ENCODE assay signal across 8 cellular contexts in genomic region chr9:88173378-88173999, GRCh38. TPM values are rescaled to one million over a fixed set of nuclear protein-coding genes. Genes with fewer than 3 reads are reported as not detected.
A peak's percentile ranks its signal among the peaks of the same experiment; 100 is the strongest.
DNase-seq lines count a peak whose midpoint lies in the region; ATAC-seq lines count a peak whose summit lies in the region.

No MANE protein-coding gene starts in this region.

- no peaks in the 10 kb centered on the region for H3K27me3 ChIP-seq in naive thymus-derived CD4-positive, alpha-beta T cell (ENCODE audit: control insufficient read depth in 2 of 2, insufficient read depth in 2 of 2, low read length in 2 of 2)

- CTCF ChIA-PET in naive thymus-derived CD4-positive, alpha-beta T cell (lab: Charles Lee): no interaction called here

- H3K4me1 ChIP-seq in naive thymus-derived CD4-positive, alpha-beta T cell (ENCODE audit: control insufficient read depth in 2 of 2, insufficient read depth in 2 of 2, low read length in 2 of 2): no peaks in the 10 kb centered on the region

- H3K27ac Mint-ChIP-seq in naive thymus-derived CD4-positive, alpha-beta T cell: no peak overlapping the region

- H3K9me3 Mint-ChIP-seq in naive thymus-derived CD4-positive, alpha-beta T cell: peaks cover 0 to 4% (median 0%) of the 10 kb centered on the region in 11 donors

- H3K4me1 Mint-ChIP-seq in naive thymus-derived CD4-positive, alpha-beta T cell: peaks cover 0 to 9% (median 2%) of the 10 kb centered on the region in 7 donors

- H3K9me3 ChIP-seq in naive thymus-derived CD4-positive, alpha-beta T cell (ENCODE audit: control insufficient read depth in 2 of 3, low read length in 3 of 3): no peaks in the 10 kb centered on the region

- intact Hi-C loops in naive thymus-derived CD4-positive, alpha-beta T cell (cut with micrococcal nuclease): loop anchor here (1.0 to 10.0 kb wide), 5 partner anchors 199 to 827 kb away; partner anchors contain the start of genes SPIN1 (in 2 of the 2) and CDK20 (in 1 of the 2)

- peaks cover 0 to 3% (median 0%) of the 10 kb centered on the region in 5 donors for H3K36me3 Mint-ChIP-seq in naive thymus-derived CD4-positive, alpha-beta T cell

- POLR2A ChIA-PET in naive thymus-derived CD4-positive, alpha-beta T cell (lab: Charles Lee): no interaction called here

- H3K27ac ChIP-seq in naive thymus-derived CD4-positive, alpha-beta T cell (ENCODE audit: low read depth, low read length): no peak overlapping the region

- H3K27me3 Mint-ChIP-seq in naive thymus-derived CD4-positive, alpha-beta T cell: peaks cover 0 to 42% (median 7%) of the 10 kb centered on the region in 5 donors

- no peaks in the 10 kb centered on the region for H3K36me3 ChIP-seq in naive thymus-derived CD4-positive, alpha-beta T cell (ENCODE audit: control insufficient read depth in 2 of 3, insufficient read depth in 3 of 3, low read length in 3 of 3)

- H3K4me3 ChIP-seq in naive thymus-derived CD4-positive, alpha-beta T cell (ENCODE audit: low read length): no peak overlapping the region

- no peak overlapping the region for H3K4me3 Mint-ChIP-seq in naive thymus-derived CD4-positive, alpha-beta T cell

- ATAC-seq in naive thymus-derived CD4-positive, alpha-beta T cell: peak; percentile 72
- ATAC-seq in GM18873 (IDR thresholded peaks at IDR 0.05; ENCODE audit: low FRiP score, unreplicated experiment): no peak

- DNase-seq in NCI-H2107 treated with DMSO at 0.1 percent for 48 hours (lab: John Stamatoyannopoulos, UW; ENCODE audit: unreplicated experiment): peak; percentile 12
- no peak for DNase-seq in NCI-H2107 (lab: John Stamatoyannopoulos, UW)
- peak; percentile 57 for DNase-seq in NCI-H1694 (lab: John Stamatoyannopoulos, UW)
- DNase-seq in activated CD4-positive, alpha-beta T cell treated with anti-CD3 and anti-CD28 coated beads for 24 hours (ENCODE audit: low read depth in 2 of 2): peak; percentile 8 to 19
- peak; percentile 10 for DNase-seq in effector CD8-positive, alpha-beta T cell (lab: John Stamatoyannopoulos, UW)
- peak in 8 of 9 donors; percentile 28 to 64 (median 52) for DNase-seq in naive thymus-derived CD4-positive, alpha-beta T cell
- DNase-seq in NCI-H510A treated with DMSO at 0.1 percent for 48 hours (lab: John Stamatoyannopoulos, UW): no peak

RNA-seq across cellular contexts. Expression of gene SPATA31C2, which starts 35.2 kb away (rescaled TPM):
- total RNA-seq in naive thymus-derived CD4-positive, alpha-beta T cell: under 1 TPM in 1 of 5 experiments, not detected in 4; 0.17 TPM
- polyA plus RNA-seq in naive thymus-derived CD4-positive, alpha-beta T cell: not detected

Comparison
In these comparisons a context has a peak if more than half of its experiments do, and no peak if none do; other contexts are left out.
1. DNase-seq: peak in NCI-H2107 treated with DMSO at 0.1 percent for 48 hours (single experiment), NCI-H1694 (single experiment), activated CD4-positive, alpha-beta T cell treated with anti-CD3 and anti-CD28 coated beads for 24 hours (2 of 2), effector CD8-positive, alpha-beta T cell (single experiment) and naive thymus-derived CD4-positive, alpha-beta T cell (8 of 9); none in NCI-H2107 (single experiment) and NCI-H510A treated with DMSO at 0.1 percent for 48 hours (single experiment).